Comparison of ENCODE assay signal across 22 cellular contexts in genomic region chr3:119018690-119019463, GRCh38. TPM values are rescaled to one million over a fixed set of nuclear protein-coding genes. Genes with fewer than 3 reads are reported as not detected.
DNase-seq lines count a peak whose midpoint lies in the region; ATAC-seq and TF ChIP-seq lines count a peak whose summit lies in the region.
"Had no signal": no experiment of that assay in that cellular context is flagged by ENCODE, and none has a peak within 500 bp of the region (broad histone marks: within the 10 kb centered on the region; RNA-seq: fewer than 3 reads in every experiment).

No MANE protein-coding gene starts in this region.

- no peaks in the 10 kb centered on the region for H3K36me3 ChIP-seq in psoas muscle (ENCODE audit: insufficient read depth in 1 of 2, low read depth in 1 of 2)
- H3K36me3 ChIP-seq: transverse colon had no signal

- 38 to 87% (median 50%) methylated on average over 1 of the region's 1 CpG for WGBS in psoas muscle, 3 donors

- CTCF ChIA-PET in activated CD4-positive, alpha-beta memory T cell treated with anti-CD3 and anti-CD28 coated beads for 36 hours (lab: Charles Lee), result interaction anchor here (1.5 kb wide), 1 partner anchor 16 kb away, joined by 5 read pairs; the partner anchor contains the start of gene IGSF11

- H3K27me3 ChIP-seq in psoas muscle (ENCODE audit: insufficient read depth in 3 of 3, low read length in 2 of 3), result no peaks in the 10 kb centered on the region
- H3K27me3 ChIP-seq: transverse colon had no signal

- intact Hi-C loops in left ventricle myocardium superior (cut with micrococcal nuclease), result no loop called here
- intact Hi-C loops in psoas muscle (cut with DNase I), result no loop called here
- intact Hi-C loops in activated CD4-positive, alpha-beta memory T cell treated with anti-CD3 and anti-CD28 coated beads for 36 hours (cut with micrococcal nuclease), result no loop called here

- POLR2A ChIA-PET in activated CD4-positive, alpha-beta memory T cell treated with anti-CD3 and anti-CD28 coated beads for 36 hours (lab: Charles Lee), result no interaction called here

- H3K4me1 Mint-ChIP-seq in activated CD4-positive, alpha-beta memory T cell treated with anti-CD3 and anti-CD28 coated beads for 36 hours (ENCODE audit: low read depth), result peaks cover 2% of the 10 kb centered on the region
- H3K4me1 Mint-ChIP-seq: CD4-positive, CD25-positive, alpha-beta regulatory T cell; natural killer cell had no signal

- H3K4me3 Mint-ChIP-seq in activated CD4-positive, alpha-beta memory T cell treated with anti-CD3 and anti-CD28 coated beads for 36 hours, result no peak overlapping the region
- H3K4me3 Mint-ChIP-seq: CD4-positive, CD25-positive, alpha-beta regulatory T cell; dendritic cell treated with granulocyte-macrophage colony-stimulating factor and Interleukin-4, amounts not matched to agents 40 ng/mL and 50 ng/mL, for 4 days; GM23338; natural killer cell had no signal

- H3K27ac Mint-ChIP-seq in activated CD4-positive, alpha-beta memory T cell treated with anti-CD3 and anti-CD28 coated beads for 36 hours, result no peak overlapping the region
- H3K27ac Mint-ChIP-seq: CD4-positive, CD25-positive, alpha-beta regulatory T cell; dendritic cell treated with granulocyte-macrophage colony-stimulating factor and Interleukin-4, amounts not matched to agents 40 ng/mL and 50 ng/mL, for 4 days; GM23338; natural killer cell had no signal

- TF ChIP-seq CTCF in psoas muscle (IDR thresholded peaks at IDR 0.05), result no peak
- TF ChIP-seq CTCF in GM13977 (IDR thresholded peaks at IDR 0.05; ENCODE audit: extremely low read depth, insufficient read depth, missing control alignments), result no peak

- H3K36me3 Mint-ChIP-seq in activated CD4-positive, alpha-beta memory T cell treated with anti-CD3 and anti-CD28 coated beads for 36 hours, result no peaks in the 10 kb centered on the region
- H3K36me3 Mint-ChIP-seq: CD4-positive, CD25-positive, alpha-beta regulatory T cell; natural killer cell had no signal

- H3K9me3 Mint-ChIP-seq in activated CD4-positive, alpha-beta memory T cell treated with anti-CD3 and anti-CD28 coated beads for 36 hours, result no peaks in the 10 kb centered on the region
- H3K9me3 Mint-ChIP-seq: CD4-positive, CD25-positive, alpha-beta regulatory T cell; dendritic cell treated with granulocyte-macrophage colony-stimulating factor and Interleukin-4, amounts not matched to agents 40 ng/mL and 50 ng/mL, for 4 days; GM23338; natural killer cell had no signal

- H3K4me1 ChIP-seq in psoas muscle, result peaks cover 9% of the 10 kb centered on the region
- H3K4me1 ChIP-seq: transverse colon had no signal

- in situ Hi-C loops in GM13977 (cut with MboI; ENCODE audit: low pct_unique_long_range_greater_than_20kb, low sequenced_read_pairs, unreplicated experiment), result no loop called here

- DNase-seq in DMS 273 treated with DMSO at 0.1 percent for 48 hours (lab: John Stamatoyannopoulos, UW) (peak; percentile 62), anterior cingulate cortex (lab: John Stamatoyannopoulos, UW) (peak in 50 of 58 donors; percentile 16 to 88 (median 60)), left ventricle myocardium superior (peak; percentile 37), psoas muscle (peak in 1 of 2 donors; percentile 64), retina (no peak), GM03348 (ENCODE audit: low spot score) (no peak), GM13977 (ENCODE audit: low spot score) (no peak)
- DNase-seq in activated CD4-positive, alpha-beta memory T cell treated with anti-CD3 and anti-CD28 coated beads for 36 hours, result no peak
- DNase-seq: activated naive CD4-positive, alpha-beta T cell treated with Interleukin-2 at 50 U/mL for 16 hours; CD4-positive, CD25-positive, alpha-beta regulatory T cell; DMS53; mammary epithelial cell; natural killer cell; NCI-H1417 treated with DMSO at 0.1 percent for 48 hours; NK-92 treated with Interleukin-12 subunit alpha and Interleukin-12 subunit beta, amount 100 ng/mL, for 24 hours; SW 1271; transverse colon had no signal

- peaks cover 1% of the 10 kb centered on the region for H3K27me3 Mint-ChIP-seq in activated CD4-positive, alpha-beta memory T cell treated with anti-CD3 and anti-CD28 coated beads for 36 hours
- H3K27me3 Mint-ChIP-seq: dendritic cell treated with granulocyte-macrophage colony-stimulating factor and Interleukin-4, amounts not matched to agents 40 ng/mL and 50 ng/mL, for 4 days had no signal

- peak; percentile 96 for ATAC-seq in left ventricle myocardium superior
- ATAC-seq in psoas muscle, result peak; percentile 88 to 97 (median 93)
- ATAC-seq: GM23338, natural killer cell had no signal

- H3K4me3 ChIP-seq in psoas muscle, result no peak overlapping the region
- H3K4me3 ChIP-seq: GM23338, transverse colon had no signal

- peak overlapping the region; percentile 43 for H3K27ac ChIP-seq in psoas muscle
- H3K27ac ChIP-seq: epithelial cell of prostate, transverse colon had no signal

- H3K9me3 ChIP-seq in psoas muscle, result no peaks in the 10 kb centered on the region
- H3K9me3 ChIP-seq: transverse colon had no signal

RNA-seq across cellular contexts. Expression of gene IGSF11, which starts 15.8 kb away (rescaled TPM):
- total RNA-seq in left ventricle myocardium superior (1.6 TPM), psoas muscle (1 to 10 TPM; 2.2 to 8.5 (median 4.3) TPM)
- 1 to 10 TPM in 2 of 3 donors, under 1 TPM in 1; 0.23 to 7.4 (median 4.3) TPM for polyA plus RNA-seq in psoas muscle
- total RNA-seq in activated CD4-positive, alpha-beta memory T cell treated with anti-CD3 and anti-CD28 coated beads for 36 hours, result under 1 TPM; 0.14 to 0.15 TPM
- total RNA-seq: CD4-positive, CD25-positive, alpha-beta regulatory T cell; glomerular endothelial cell; pulmonary artery endothelial cell had no signal
- polyA plus RNA-seq: CD4-positive, CD25-positive, alpha-beta regulatory T cell had no signal

Comparison
In these comparisons a context has a peak if more than half of its experiments do, and no peak if none do; other contexts are left out.
1. DNase-seq: peak in DMS 273 treated with DMSO at 0.1 percent for 48 hours (single experiment), anterior cingulate cortex (50 of 58) and left ventricle myocardium superior (single experiment); none in retina (single experiment), GM03348 (single experiment), GM13977 (single experiment) and activated CD4-positive, alpha-beta memory T cell treated with anti-CD3 and anti-CD28 coated beads for 36 hours (single experiment).